8 cellular contexts compared by ENCODE assay signal in genomic region chr7:45923290-45923689, GRCh38. TPM values are rescaled to one million over a fixed set of nuclear protein-coding genes. Genes with fewer than 3 reads are reported as not detected.
DNase-seq lines count a peak whose midpoint lies in the region; ATAC-seq and FAIRE-seq lines count a peak whose summit lies in the region.

No MANE protein-coding gene starts in this region.

- no peaks in the 10 kb centered on the region for H3K27me3 ChIP-seq in aorta (ENCODE audit: control insufficient read depth in 1 of 2, insufficient read depth in 2 of 2, low read length in 1 of 2)

- intact Hi-C loops in aorta (cut with DNase I), result loop anchor here (1.0 to 10.0 kb wide), 9 partner anchors 55 to 1329 kb away; no protein-coding TSS in a partner anchor

- no peaks in the 10 kb centered on the region for H3K36me3 Mint-ChIP-seq in activated T-cell treated with anti-CD3 and anti-CD28 coated beads, Interleukin-2, amount 50 U/mL, for 72 hours (ENCODE audit: insufficient read depth in 2 of 2)

- ATAC-seq in HG02678 (IDR thresholded peaks at IDR 0.05; ENCODE audit: unreplicated experiment) (peak; percentile 40), aorta (ENCODE audit: low FRiP score) (peak; percentile 82)
- peak; percentile 41 to 48 for ATAC-seq in activated T-cell treated with anti-CD3 and anti-CD28 coated beads, Interleukin-2, amount 50 U/mL, for 72 hours (replicated peaks in 1 of 2)

- H3K27ac Mint-ChIP-seq in activated T-cell treated with anti-CD3 and anti-CD28 coated beads, Interleukin-2, amount 50 U/mL, for 72 hours, result peak overlapping the region; percentile 15

- FAIRE-seq in frontal cortex (lab: Jason Lieb, UNC), result peak; percentile 8

- H3K4me3 ChIP-seq in aorta (ENCODE audit: low read length in 2 of 2), result peak overlapping the region in 1 of 2 donors; percentile 39

- 5% methylated on average over 9 of the region's 9 CpGs for WGBS in aorta, 2 donors

- no peak overlapping the region for H3K27ac ChIP-seq in aorta (ENCODE audit: low read depth in 1 of 2, low read length in 2 of 2)

- peak overlapping the region; percentile 63 to 81 for H3K4me3 Mint-ChIP-seq in activated T-cell treated with anti-CD3 and anti-CD28 coated beads, Interleukin-2, amount 50 U/mL, for 72 hours

- no peaks in the 10 kb centered on the region for H3K9me3 Mint-ChIP-seq in activated T-cell treated with anti-CD3 and anti-CD28 coated beads, Interleukin-2, amount 50 U/mL, for 72 hours

- DNase-seq in DMS114 treated with DMSO at 0.1 percent for 48 hours (lab: John Stamatoyannopoulos, UW; ENCODE audit: unreplicated experiment) (peak; percentile 65), NOMO-1 (lab: John Stamatoyannopoulos, UW; ENCODE audit: unreplicated experiment in 2 of 2) (peak; percentile 47 to 61), frontal cortex (ENCODE audit: low spot score in 2 of 2) (no peak), nucleus accumbens (lab: John Stamatoyannopoulos, UW) (peak in 36 of 56 donors; percentile 4 to 74 (median 28)), aorta (peak; percentile 86 to 94), epidermal melanocyte (ENCODE audit: insufficient read length, low spot score) (no peak)
- peak; percentile 69 to 75 for DNase-seq in activated T-cell treated with anti-CD3 and anti-CD28 coated beads, Interleukin-2, amount 50 U/mL, for 72 hours

- peaks cover 0 to 4% of the 10 kb centered on the region in 2 donors for H3K4me1 ChIP-seq in aorta (ENCODE audit: control insufficient read depth in 1 of 2, insufficient read depth in 2 of 2, low read length in 2 of 2)

- peaks cover 38% of the 10 kb centered on the region for H3K27me3 Mint-ChIP-seq in activated T-cell treated with anti-CD3 and anti-CD28 coated beads, Interleukin-2, amount 50 U/mL, for 72 hours (ENCODE audit: low read depth)

- peaks cover 28% of the 10 kb centered on the region for H3K4me1 Mint-ChIP-seq in activated T-cell treated with anti-CD3 and anti-CD28 coated beads, Interleukin-2, amount 50 U/mL, for 72 hours (ENCODE audit: low read depth)

- H3K9me3 ChIP-seq in aorta (ENCODE audit: control insufficient read depth, low read length), result no peaks in the 10 kb centered on the region

- no peaks in the 10 kb centered on the region for H3K36me3 ChIP-seq in aorta (ENCODE audit: control insufficient read depth in 1 of 2, insufficient read depth in 2 of 2, low read length in 1 of 2)

RNA-seq across cellular contexts. Expression of gene IGFBP3, which starts 2.2 kb away (rescaled TPM):
- 1 to 10 TPM in 1 of 2 donors, under 1 TPM in 1; 0.34 to 2.0 TPM for total RNA-seq in activated T-cell treated with anti-CD3 and anti-CD28 coated beads, Interleukin-2, amount 50 U/mL, for 72 hours
- total RNA-seq in frontal cortex, result 6.1 TPM
- 100 to 1,000 TPM; 143 to 200 TPM for total RNA-seq in aorta
- 100 to 1,000 TPM; 173 to 255 TPM for polyA plus RNA-seq in aorta

RNA-seq across cellular contexts. Expression of gene IGFBP1, which starts 35.0 kb away (rescaled TPM):
- total RNA-seq in activated T-cell treated with anti-CD3 and anti-CD28 coated beads, Interleukin-2, amount 50 U/mL, for 72 hours, result not detected
- not detected for total RNA-seq in frontal cortex
- not detected for total RNA-seq in aorta
- polyA plus RNA-seq in aorta, result not detected

RNA-seq across cellular contexts. Expression of gene CCDC201, which starts 50.4 kb away (rescaled TPM):
- total RNA-seq in activated T-cell treated with anti-CD3 and anti-CD28 coated beads, Interleukin-2, amount 50 U/mL, for 72 hours, result not detected
- total RNA-seq in frontal cortex (not detected), aorta (not detected)
- not detected for polyA plus RNA-seq in aorta

Comparison
In these comparisons a context has a peak if more than half of its experiments do, and no peak if none do; other contexts are left out.
1. DNase-seq: peak in DMS114 treated with DMSO at 0.1 percent for 48 hours (single experiment), NOMO-1 (2 of 2), activated T-cell treated with anti-CD3 and anti-CD28 coated beads, Interleukin-2, amount 50 U/mL, for 72 hours (2 of 2), nucleus accumbens (36 of 56) and aorta (2 of 2); none in frontal cortex (0 of 2) and epidermal melanocyte (single experiment).
2. RNA of gene IGFBP3, which starts 2.2 kb away (total RNA-seq): 143 to 200 TPM in aorta; 6.1 TPM in frontal cortex (single experiment) and 0.34 to 2.0 TPM in activated T-cell treated with anti-CD3 and anti-CD28 coated beads, Interleukin-2, amount 50 U/mL, for 72 hours; every median in the first group is over 10 times any median in the second.
3. Peak in every context shown above with its lines, with median percentiles within 50 percentile points of each other: ATAC-seq.